Comparison of ENCODE assay signal across 30 cellular contexts in genomic region chr6:77361018-77361417, GRCh38.
DNase-seq lines count a peak whose midpoint lies in the region; ATAC-seq, FAIRE-seq and TF ChIP-seq lines count a peak whose summit lies in the region.
"Had no signal": no experiment of that assay in that cellular context is flagged by ENCODE, and none has a peak within 500 bp of the region (broad histone marks: within the 10 kb centered on the region; RNA-seq: fewer than 3 reads in every experiment).

No MANE protein-coding gene starts in this region.

- FAIRE-seq in H54 (lab: Jason Lieb, UNC) = peak; percentile 27
- FAIRE-seq: endometrium, GM18507, K562 had no signal

- TF ChIP-seq CTCF in GM12865 (IDR thresholded peaks at IDR 0.05; ENCODE audit: insufficient read depth, low read depth, low read length, missing control alignments) = no peak
- no peak for TF ChIP-seq CTCF in GM13977 (IDR thresholded peaks at IDR 0.05; ENCODE audit: extremely low read depth, insufficient read depth, missing control alignments)

- ATAC-seq in HG03354 (IDR thresholded peaks at IDR 0.05; ENCODE audit: poor library complexity, severe bottlenecking, unreplicated experiment) = peak; percentile 80
- no peak for ATAC-seq in GM21528 (IDR thresholded peaks at IDR 0.05; ENCODE audit: low FRiP score, unreplicated experiment)
- ATAC-seq: activated naive CD8-positive, alpha-beta T cell treated with anti-CD3 and anti-CD28 coated beads, Interleukin-2, amount 50 U/mL, for 24 hours; activated T-cell treated with anti-CD3 and anti-CD28 coated beads, Interleukin-2, amount 50 U/mL, for 4 hours; gastrocnemius medialis; K562; left ventricle myocardium superior; right lobe of liver; stimulated activated effector memory CD8-positive, alpha-beta T cell treated with anti-CD3 and anti-CD28 coated beads, Interleukin-12 subunit alpha, Interleukin-12 subunit beta, amount 100 ng/mL, for 72 hours; WTC11 had no signal

- DNase-seq in GM12865 (ENCODE audit: low read depth) = peak; percentile 9
- DNase-seq in H54 (ENCODE audit: insufficient read length, low spot score) = no peak
- peak; percentile 46 for DNase-seq in RPMI7951 (ENCODE audit: low read depth)
- no peak for DNase-seq in GM13977 (ENCODE audit: low spot score)
- no peak for DNase-seq in NCI-H446 (lab: John Stamatoyannopoulos, UW)
- DNase-seq in superior temporal gyrus (ENCODE audit: extremely low spot score) = no peak
- DNase-seq: ACHN; activated CD4-positive, alpha-beta T cell treated with anti-CD3 and anti-CD28 coated beads, Interleukin-2, amount 50 U/mL, for 1 hour; activated naive CD8-positive, alpha-beta T cell treated with anti-CD3 and anti-CD28 coated beads, Interleukin-2, amount 50 U/mL, for 24 hours; activated T-cell treated with anti-CD3 and anti-CD28 coated beads, Interleukin-2, amount 50 U/mL, for 4 hours; BE2C; CD8-positive, alpha-beta memory T cell; esophagus squamous epithelium; gastrocnemius medialis; hypothalamus; immature natural killer cell; left ventricle myocardium superior; NCI-H1436; NCI-H2107; NK-92 treated with Interleukin-12 subunit alpha and Interleukin-12 subunit beta, amount 100 ng/mL, for 24 hours; right lobe of liver; stimulated activated CD4-positive, alpha-beta T cell treated with anti-CD3 and anti-CD28 coated beads, Interleukin-12 subunit alpha, Interleukin-12 subunit beta, amount 100 ng/mL, for 4 hours; stimulated activated CD4-positive, alpha-beta T cell treated with anti-CD3 and anti-CD28 coated beads, Interleukin-4, amount 100 ng/mL, for 24 hours had no signal

- no peak for TF ChIP-seq POLR2A in H54 (IDR thresholded peaks at IDR 0.05; ENCODE audit: low read depth, low read length)

- in situ Hi-C loops in GM13977 (cut with MboI; ENCODE audit: low pct_unique_long_range_greater_than_20kb, low sequenced_read_pairs, unreplicated experiment) = no loop called here

- H3K4me3 ChIP-seq in GM12865 (ENCODE audit: low read depth, low read length) = no peak overlapping the region
- H3K4me3 ChIP-seq: esophagus squamous epithelium, gastrocnemius medialis, K562, right lobe of liver had no signal

Comparison
In these comparisons a context has a peak if more than half of its experiments do, and no peak if none do; other contexts are left out.
1. DNase-seq: peak in GM12865 (single experiment) and RPMI7951 (single experiment); none in H54 (single experiment), GM13977 (single experiment), NCI-H446 (0 of 2) and superior temporal gyrus (single experiment).